11 cellular contexts compared by ENCODE assay signal in the genomic region with DNA sequence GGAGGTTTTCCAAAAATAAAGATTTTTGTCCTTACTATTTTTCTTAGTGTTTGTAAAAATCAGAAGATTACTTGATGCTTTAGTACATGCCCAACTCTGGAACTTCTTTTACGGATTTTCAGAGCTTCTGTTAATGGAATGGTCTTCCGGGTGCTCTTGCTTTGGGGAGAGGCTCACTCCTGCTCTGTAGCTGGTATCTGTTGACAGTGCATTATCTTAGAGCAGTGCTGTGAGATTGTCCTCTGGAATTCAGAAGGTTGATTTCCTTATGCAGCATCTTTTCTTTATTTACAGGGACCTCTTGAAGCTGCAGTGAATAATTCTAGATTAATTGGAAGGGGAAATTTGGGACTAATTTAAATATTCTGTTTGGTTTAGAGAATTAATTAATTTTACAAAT. TPM values are rescaled to one million over a fixed set of nuclear protein-coding genes. Genes with fewer than 3 reads are reported as not detected.
DNase-seq lines count a peak whose midpoint lies in the region; ATAC-seq and TF ChIP-seq lines count a peak whose summit lies in the region.
"Had no signal": no experiment of that assay in that cellular context is flagged by ENCODE, and none has a peak within 500 bp of the region (broad histone marks: within the 10 kb centered on the region; RNA-seq: fewer than 3 reads in every experiment).

No MANE protein-coding gene starts in this region.

- H3K36me3 Mint-ChIP-seq in CD4-positive, alpha-beta T cell (ENCODE audit: low read depth): peaks cover 18% of the 10 kb centered on the region
- H3K36me3 Mint-ChIP-seq in activated naive CD8-positive, alpha-beta T cell: peaks cover 4% of the 10 kb centered on the region
- no peaks in the 10 kb centered on the region for H3K36me3 Mint-ChIP-seq in naive B cell

- TF ChIP-seq CTCF in CD4-positive, alpha-beta T cell (IDR thresholded peaks at IDR 0.05): no peak
- TF ChIP-seq CTCF in brain microvascular endothelial cell (IDR thresholded peaks at IDR 0.05; ENCODE audit: low read depth, low read length, missing control alignments): no peak

- CTCF ChIA-PET in CD4-positive, alpha-beta T cell (lab: Charles Lee): interaction anchor here (1.6 kb wide), 2 partner anchors 16 to 19 kb away, joined by 3 to 6 read pairs; no protein-coding TSS in a partner anchor

- peak overlapping the region; percentile 3; the same call in 1 of the 2 replicates for H3K4me3 ChIP-seq in GM23248
- no peak overlapping the region for H3K4me3 ChIP-seq in brain microvascular endothelial cell (ENCODE audit: low read depth, low read length)
- H3K4me3 ChIP-seq: thyroid gland had no signal

- H3K9me2 ChIP-seq in GM23248 (ENCODE audit: insufficient read depth): no peaks in the 10 kb centered on the region

- H3K9ac ChIP-seq in GM23248: peak overlapping the region; percentile 13; the same call in 1 of the 2 replicates

- H3K4me1 Mint-ChIP-seq in CD4-positive, alpha-beta T cell (ENCODE audit: low read depth): peaks cover 92% of the 10 kb centered on the region
- H3K4me1 Mint-ChIP-seq in activated naive CD8-positive, alpha-beta T cell (ENCODE audit: low read depth): peaks cover 82% of the 10 kb centered on the region
- H3K4me1 Mint-ChIP-seq in naive B cell: peaks cover 77 to 85% (median 83%) of the 10 kb centered on the region in 3 donors

- no peaks in the 10 kb centered on the region for H3K27me3 ChIP-seq in CD4-positive, alpha-beta T cell (ENCODE audit: control insufficient read depth, insufficient read depth, low read length)
- H3K27me3 ChIP-seq in GM23248 (replicated peaks; ENCODE audit: insufficient read depth) (no peaks in the 10 kb centered on the region), brain microvascular endothelial cell (replicated peaks) (no peaks in the 10 kb centered on the region)
- H3K27me3 ChIP-seq: thyroid gland had no signal

- intact Hi-C loops in CD4-positive, alpha-beta T cell (cut with DNase I, micrococcal nuclease): loop anchor here in 1 of 2 experiments (10.0 kb wide), 1 partner anchor 539 kb away; the partner anchor contains the start of gene GALNT1

- peak overlapping the region; percentile 49 for H3K4me2 ChIP-seq in GM23248 (ENCODE audit: unreplicated experiment)

- no peaks in the 10 kb centered on the region for H3K9me3 Mint-ChIP-seq in CD4-positive, alpha-beta T cell
- peaks cover 4% of the 10 kb centered on the region for H3K9me3 Mint-ChIP-seq in activated naive CD8-positive, alpha-beta T cell (ENCODE audit: low read depth)
- H3K9me3 Mint-ChIP-seq in naive B cell: peaks cover 0 to 4% (median 0%) of the 10 kb centered on the region in 7 donors

- H3K36me3 ChIP-seq in GM23248 (ENCODE audit: low read depth) (no peaks in the 10 kb centered on the region), brain microvascular endothelial cell (replicated peaks) (no peaks in the 10 kb centered on the region)
- H3K36me3 ChIP-seq: thyroid gland had no signal

- WGBS in GM23248 (ENCODE audit: low coverage in 1 of 2, low lambda C conversion rate in 2 of 2, missing lambda C conversion rate in 2 of 2), 2 experiments: 15 to 19% methylated on average over 2 of the region's 2 CpGs

- peaks cover 21% of the 10 kb centered on the region for H3K4me1 ChIP-seq in GM23248 (ENCODE audit: insufficient read depth)

- H4K20me1 ChIP-seq in GM23248 (ENCODE audit: insufficient read depth): no peaks in the 10 kb centered on the region

- H3K27me3 Mint-ChIP-seq in CD4-positive, alpha-beta T cell: no peaks in the 10 kb centered on the region
- no peaks in the 10 kb centered on the region for H3K27me3 Mint-ChIP-seq in activated naive CD8-positive, alpha-beta T cell
- no peaks in the 10 kb centered on the region for H3K27me3 Mint-ChIP-seq in naive B cell

- H3K79me2 ChIP-seq in GM23248 (ENCODE audit: insufficient read depth): peaks cover 60% of the 10 kb centered on the region

- H3F3A ChIP-seq in GM23248 (ENCODE audit: insufficient read depth): peaks cover 8% of the 10 kb centered on the region; the same call in 1 of the 2 replicates

- DNase-seq in CD4-positive, alpha-beta T cell: no peak
- peak; percentile 16 for DNase-seq in GM23248
- no peak for DNase-seq in naive B cell
- no peak for DNase-seq in brain microvascular endothelial cell
- no peak for DNase-seq in NCI-H524 (lab: John Stamatoyannopoulos, UW)
- DNase-seq: caudate nucleus, thyroid gland had no signal

- peak overlapping the region; percentile 95 for H3K27ac Mint-ChIP-seq in CD4-positive, alpha-beta T cell
- H3K27ac Mint-ChIP-seq in activated naive CD8-positive, alpha-beta T cell: peak overlapping the region; percentile 99
- H3K27ac Mint-ChIP-seq in naive B cell: peak overlapping the region; percentile 44 to 100 (median 83)

- H3K9me3 ChIP-seq in CD4-positive, alpha-beta T cell (ENCODE audit: control insufficient read depth, low read length): no peaks in the 10 kb centered on the region
- H3K9me3 ChIP-seq in GM23248 (ENCODE audit: low read depth): no peaks in the 10 kb centered on the region
- H3K9me3 ChIP-seq: thyroid gland had no signal

- H3K27ac ChIP-seq in CD4-positive, alpha-beta T cell (ENCODE audit: low read depth, low read length): no peak overlapping the region
- H3K27ac ChIP-seq in GM23248 (no peak overlapping the region), brain microvascular endothelial cell (no peak overlapping the region)

- H3K4me3 Mint-ChIP-seq in CD4-positive, alpha-beta T cell: peak overlapping the region; percentile 76
- peak overlapping the region; percentile 97 for H3K4me3 Mint-ChIP-seq in activated naive CD8-positive, alpha-beta T cell
- peak overlapping the region; percentile 3 to 92 (median 78) for H3K4me3 Mint-ChIP-seq in naive B cell

- in situ Hi-C loops in GM23248 (cut with MboI) (no loop called here), brain microvascular endothelial cell (cut with HindIII; ENCODE audit: low pct_ligation_motif_present, low sequenced_read_pairs) (no loop called here)

- POLR2A ChIA-PET in CD4-positive, alpha-beta T cell (lab: Charles Lee): interaction anchor here (0.7 to 4.1 kb wide), 5 partner anchors 15 to 244 kb away, joined by 3 to 44 read pairs (median 4); partner anchors contain the start of genes ZNF397 and ZSCAN30

- no peak for ATAC-seq in CD4-positive, alpha-beta T cell (ENCODE audit: poor library complexity)
- ATAC-seq in naive B cell (ENCODE audit: low read depth in 2 of 2) (no peak), GM21737 (IDR thresholded peaks at IDR 0.05; ENCODE audit: unreplicated experiment) (no peak), GM18502 (IDR thresholded peaks at IDR 0.05; ENCODE audit: poor library complexity, unreplicated experiment) (no peak)
- ATAC-seq: esophagus mucosa had no signal

- peak overlapping the region; percentile 44 for H2AFZ ChIP-seq in GM23248

RNA-seq across cellular contexts. Expression of gene MAPRE2, which starts 4.6 kb away (rescaled TPM):
- total RNA-seq in CD4-positive, alpha-beta T cell: 100 to 1,000 TPM; 108 to 112 TPM
- 6.1 and 11.2 TPM in 2 replicates for total RNA-seq in GM23248 (2014; rRNA removed; shearing (Covaris generic))
- polyA plus RNA-seq in GM23248 (2016; fragmentation: Nextera tagmentation; extraction: Ambion mirVana) (16.0 and 16.1 TPM in 2 replicates), naive B cell (ENCODE audit: low read depth in 6 of 6) (100 to 1,000 TPM in 5 of 6 donors, 10 to 100 TPM in 1; 99.3 to 132 (median 105) TPM)
